ENCODE assay signal across 18 cellular contexts in the genomic region with DNA sequence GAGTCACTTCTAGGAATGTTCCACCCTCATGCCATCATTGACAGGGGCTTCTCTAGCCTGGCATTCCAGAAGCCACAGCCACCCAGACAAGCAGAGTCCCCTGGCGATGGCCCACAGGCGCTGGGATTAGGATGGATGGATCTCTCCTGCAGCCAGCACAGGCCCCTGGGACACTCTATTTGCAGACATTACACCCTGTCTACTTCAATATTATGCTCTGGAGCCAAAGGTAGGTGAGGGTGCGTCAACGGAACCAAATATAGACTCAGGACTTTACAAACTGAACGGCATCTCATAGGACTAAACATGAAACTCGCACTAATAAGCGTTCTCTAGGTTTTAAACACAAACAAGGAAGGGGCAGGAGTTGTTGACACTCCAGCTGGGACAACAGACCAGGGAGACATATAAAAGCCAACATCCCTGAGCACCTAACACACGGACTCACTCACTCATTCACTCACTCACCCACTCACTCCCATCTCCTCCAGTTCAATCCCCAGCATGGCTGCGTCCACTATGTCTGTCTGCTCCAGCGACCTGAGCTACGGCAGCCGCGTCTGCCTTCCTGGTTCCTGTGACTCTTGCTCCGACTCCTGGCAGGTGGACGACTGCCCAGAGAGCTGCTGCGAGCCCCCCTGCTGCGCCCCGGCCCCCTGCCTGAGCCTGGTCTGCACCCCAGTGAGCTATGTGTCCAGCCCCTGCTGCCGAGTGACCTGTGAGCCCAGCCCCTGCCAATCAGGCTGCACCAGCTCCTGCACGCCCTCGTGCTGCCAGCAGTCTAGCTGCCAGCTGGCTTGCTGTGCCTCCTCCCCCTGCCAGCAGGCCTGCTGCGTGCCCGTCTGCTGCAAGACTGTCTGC. TPM values are rescaled to one million over a fixed set of nuclear protein-coding genes. Genes with fewer than 3 reads are reported as not detected.
"Had no signal": no experiment of that assay in that cellular context is flagged by ENCODE, and none has a peak within 500 bp of the region (broad histone marks: within the 10 kb centered on the region; RNA-seq: fewer than 3 reads in every experiment).

A gene with protein sequence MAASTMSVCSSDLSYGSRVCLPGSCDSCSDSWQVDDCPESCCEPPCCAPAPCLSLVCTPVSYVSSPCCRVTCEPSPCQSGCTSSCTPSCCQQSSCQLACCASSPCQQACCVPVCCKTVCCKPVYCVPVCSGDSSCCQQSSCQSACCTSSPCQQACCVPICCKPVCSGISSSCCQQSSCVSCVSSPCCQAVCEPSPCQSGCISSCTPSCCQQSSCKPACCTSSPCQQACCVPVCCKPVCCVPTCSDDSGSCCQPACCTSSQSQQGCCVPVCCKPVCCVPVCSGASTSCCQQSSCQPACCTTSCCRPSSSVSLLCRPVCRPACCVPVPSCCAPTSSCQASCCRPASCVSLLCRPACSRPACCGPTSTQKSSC (plus strand): TSS at position 480 of the 861 bp plus-strand sequence. CDS start 25 bp downstream, at position 505.

RNA-seq across cellular contexts. Expression of the gene that starts here (rescaled TPM):
- total RNA-seq: dermis microvascular lymphatic vessel endothelial cell; esophagus mucosa; fibroblast of lung; foreskin keratinocyte; gastroesophageal sphincter; heart right ventricle; left colon; liver; lung microvascular endothelial cell; mesenteric fat pad; myocyte; naive thymus-derived CD8-positive, alpha-beta T cell; ovary; pulmonary artery endothelial cell; spleen; urinary bladder had no signal
- polyA plus RNA-seq: fibroblast of lung; foreskin keratinocyte; heart right ventricle; immature natural killer cell; liver; naive thymus-derived CD8-positive, alpha-beta T cell; neural cell; ovary; spleen; urinary bladder had no signal
